In the genomic region with DNA sequence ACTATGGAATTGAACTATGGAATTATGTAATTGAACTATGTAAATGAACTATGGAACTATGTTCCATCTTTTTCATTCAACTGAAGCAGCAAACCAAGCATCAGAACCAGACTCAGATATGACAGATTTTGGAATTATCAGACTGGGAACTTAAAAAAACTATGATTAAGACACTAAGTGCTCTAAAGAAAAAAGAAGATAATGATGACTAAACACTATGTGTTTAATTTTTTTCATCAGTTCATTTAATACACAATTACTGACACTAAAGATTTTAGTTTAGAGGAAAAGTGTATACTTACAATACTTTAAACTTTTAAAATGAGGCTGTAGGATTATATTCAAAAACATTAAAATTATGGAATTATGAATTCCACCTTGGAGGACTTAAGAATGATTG, we compare ENCODE assay signal across 8 cellular contexts.
"Had no signal": no experiment of that assay in that cellular context is flagged by ENCODE, and none has a peak within 500 bp of the region (broad histone marks: within the 10 kb centered on the region; RNA-seq: fewer than 3 reads in every experiment).

No MANE protein-coding gene starts in this region.

- DNase-seq: H9, HCEC 1CT, IMR-90, KBM-7 had no signal

- H3K4me3 ChIP-seq: GM23338 had no signal

- H3K27ac Mint-ChIP-seq: GM23338 had no signal

- ATAC-seq: GM23338 had no signal

- H3K4me2 ChIP-seq: GM23338 had no signal

- H3K4me3 Mint-ChIP-seq: GM23338, H9 had no signal

- FAIRE-seq: H1, H54, HTR-8/SVneo had no signal

- H2AFZ ChIP-seq: GM23338 had no signal
